8 cellular contexts compared by ENCODE assay signal in the genomic region with DNA sequence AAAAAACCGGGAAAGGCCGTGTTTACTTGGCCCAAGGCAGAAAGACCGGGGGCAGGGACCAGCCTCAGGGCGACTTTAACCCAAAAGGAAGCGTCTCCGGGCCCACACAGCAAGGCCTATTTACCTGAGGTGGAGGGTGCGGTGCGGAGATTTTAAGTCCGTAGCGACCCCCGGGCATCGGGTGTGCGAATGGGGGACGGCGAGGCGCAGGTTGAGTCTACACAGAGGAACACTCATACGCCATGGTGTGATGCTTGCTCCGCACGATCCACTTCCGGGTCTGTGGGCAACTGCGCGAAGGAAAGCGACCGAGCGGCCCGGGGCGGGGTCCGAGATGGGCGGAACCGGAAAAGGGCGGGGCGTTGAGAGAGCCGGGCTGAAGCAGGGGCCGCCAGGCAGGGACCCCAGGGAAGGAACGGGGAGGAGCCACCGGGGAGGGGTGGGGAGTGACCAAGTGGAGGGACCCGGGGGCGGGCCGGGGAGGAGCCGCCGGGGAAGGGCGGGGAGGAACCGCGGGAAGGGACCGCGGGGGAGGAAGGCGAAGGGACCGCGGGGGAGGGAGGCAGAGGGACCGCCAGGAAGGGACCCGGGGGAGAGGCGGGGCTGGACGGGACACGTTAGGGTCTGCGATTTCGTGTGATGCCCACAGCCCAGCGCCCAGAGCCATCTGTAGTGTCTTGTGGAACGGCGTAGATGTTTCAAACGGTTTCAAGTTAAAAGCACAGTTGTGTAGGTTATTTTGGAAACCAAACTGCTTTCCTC. TPM values are rescaled to one million over a fixed set of nuclear protein-coding genes. Genes with fewer than 3 reads are reported as not detected.
DNase-seq lines count a peak whose midpoint lies in the region; ATAC-seq lines count a peak whose summit lies in the region.

Gene ZNF160 (minus strand): TSS at position 282 of the 762 bp plus-strand sequence. CDS start 17,146 bp downstream, outside the sequence.

- H3K4me1 Mint-ChIP-seq in CD4-positive, alpha-beta memory T cell, result peaks cover 20 to 47% (median 32%) of the 10 kb centered on the region in 4 donors

- peak within 1 kb of the TSS; percentile 91 to 98 (median 95) for H3K27ac Mint-ChIP-seq in CD4-positive, alpha-beta memory T cell

- ATAC-seq in GM19455 (IDR thresholded peaks at IDR 0.05; ENCODE audit: unreplicated experiment), result peak; percentile 95

- H3K4me3 ChIP-seq in CD4-positive, alpha-beta memory T cell (ENCODE audit: low read length in 2 of 2), result peak within 1 kb of the TSS; percentile 92 to 96
- H3K4me3 ChIP-seq in effector memory CD4-positive, alpha-beta T cell (ENCODE audit: insufficient read depth, low read depth, low read length, poor library complexity, severe bottlenecking), result peak within 1 kb of the TSS; percentile 85

- peaks cover 6% of the 10 kb centered on the region for H3K36me3 ChIP-seq in CD4-positive, alpha-beta memory T cell (ENCODE audit: insufficient read depth, low read length)
- no peaks in the 10 kb centered on the region for H3K36me3 ChIP-seq in effector memory CD4-positive, alpha-beta T cell (ENCODE audit: control insufficient read depth, insufficient read depth, low read length)

- no peaks in the 10 kb centered on the region for H3K27me3 ChIP-seq in CD4-positive, alpha-beta memory T cell (ENCODE audit: insufficient read depth, low read length)
- H3K27me3 ChIP-seq in effector memory CD4-positive, alpha-beta T cell (replicated peaks; ENCODE audit: control insufficient read depth, insufficient read depth, low read length, poor library complexity, severe bottlenecking), result no peaks in the 10 kb centered on the region

- DNase-seq in CD4-positive, alpha-beta memory T cell, result peak; percentile 97 to 98 (median 97)
- peak; percentile 89 for DNase-seq in HPDE6-E6E7 (ENCODE audit: extremely low spot score)
- peak; percentile 87 for DNase-seq in NK-92 (lab: John Stamatoyannopoulos, UW; ENCODE audit: unreplicated experiment)
- DNase-seq in effector memory CD4-positive, alpha-beta T cell, result peak; percentile 97 to 98 (median 98)
- peak; percentile 94 to 96 for DNase-seq in lung microvascular endothelial cell (ENCODE audit: low read depth in 2 of 2)
- peak; percentile 96 to 99 (median 97) for DNase-seq in stimulated activated CD4-positive, alpha-beta T cell treated with anti-CD3 and anti-CD28 coated beads, TNF-alpha, amount 100 ng/mL, for 48 hours (ENCODE audit: low read depth in 3 of 3)

- H3K27me3 Mint-ChIP-seq in CD4-positive, alpha-beta memory T cell, result no peaks in the 10 kb centered on the region

- H3K9me3 ChIP-seq in CD4-positive, alpha-beta memory T cell (ENCODE audit: control insufficient read depth in 1 of 2, low read length in 2 of 2), result no peaks in the 10 kb centered on the region
- H3K9me3 ChIP-seq in effector memory CD4-positive, alpha-beta T cell (ENCODE audit: control insufficient read depth, low read length), result no peaks in the 10 kb centered on the region

- CTCF ChIA-PET in CD4-positive, alpha-beta memory T cell (lab: Charles Lee; ENCODE audit: partially characterized antibody), result no interaction called here
- CTCF ChIA-PET in activated CD8-positive, alpha-beta memory T cell treated with anti-CD3 and anti-CD28 coated beads for 36 hours (lab: Charles Lee), result no interaction called here

- intact Hi-C loops in CD4-positive, alpha-beta memory T cell (cut with micrococcal nuclease), result loop anchor here (1.0 to 5.0 kb wide), 7 partner anchors 56 to 914 kb away; partner anchors contain the start of genes ZNF347, ZNF468, ZNF665 and ZNF845

- H3K27ac ChIP-seq in CD4-positive, alpha-beta memory T cell (ENCODE audit: low read depth, low read length), result peak within 1 kb of the TSS; percentile 84
- H3K27ac ChIP-seq in effector memory CD4-positive, alpha-beta T cell (ENCODE audit: insufficient read depth, low read length, poor library complexity, severe bottlenecking), result peak within 1 kb of the TSS; percentile 80

- peak within 1 kb of the TSS; percentile 87 to 96 (median 95) for H3K4me3 Mint-ChIP-seq in CD4-positive, alpha-beta memory T cell

- peaks cover 14 to 31% of the 10 kb centered on the region in 2 donors for H3K36me3 Mint-ChIP-seq in CD4-positive, alpha-beta memory T cell

- peaks cover 27% of the 10 kb centered on the region for H3K4me1 ChIP-seq in CD4-positive, alpha-beta memory T cell (ENCODE audit: insufficient read depth, low read length)
- peaks cover 18% of the 10 kb centered on the region for H3K4me1 ChIP-seq in effector memory CD4-positive, alpha-beta T cell (ENCODE audit: control insufficient read depth, insufficient read depth, low read length, poor library complexity, severe bottlenecking)

- H3K9me3 Mint-ChIP-seq in CD4-positive, alpha-beta memory T cell, result peaks cover 2 to 29% (median 9%) of the 10 kb centered on the region in 8 donors

- POLR2A ChIA-PET in CD4-positive, alpha-beta memory T cell (lab: Charles Lee; ENCODE audit: partially characterized antibody), result interaction anchor here (1.6 to 2.1 kb wide), 2 partner anchors 54 to 140 kb away, joined by 5 to 8 read pairs; partner anchors contain the start of gene ZNF816
- POLR2A ChIA-PET in activated CD8-positive, alpha-beta memory T cell treated with anti-CD3 and anti-CD28 coated beads for 36 hours (lab: Charles Lee), result no interaction called here

RNA-seq across cellular contexts. Expression of gene ZNF160, which starts in this region (rescaled TPM):
- total RNA-seq in CD4-positive, alpha-beta memory T cell, result 10 to 100 TPM; 72.0 to 81.1 TPM
- polyA plus RNA-seq in CD4-positive, alpha-beta memory T cell, result 10 to 100 TPM; 19.0 to 31.0 TPM
- total RNA-seq in activated CD8-positive, alpha-beta memory T cell treated with anti-CD3 and anti-CD28 coated beads for 36 hours, result 10 to 100 TPM; 21.9 to 22.8 TPM
- 10.9 and 20.0 TPM in 2 replicates for total RNA-seq in lung microvascular endothelial cell

Comparison
In these comparisons a context has a peak if more than half of its experiments do, and no peak if none do; other contexts are left out.
1. Peak in every context shown above with its lines: DNase-seq, ATAC-seq, H3K4me3 ChIP-seq and H3K27ac ChIP-seq.